ENCODE assay signal across 8 cellular contexts in genomic region chr22:27452245-27452644, GRCh38.
"Had no signal": no experiment of that assay in that cellular context is flagged by ENCODE, and none has a peak within 500 bp of the region (broad histone marks: within the 10 kb centered on the region; RNA-seq: fewer than 3 reads in every experiment).

No MANE protein-coding gene starts in this region.

- H3K4me3 ChIP-seq: GM12878 had no signal

- FAIRE-seq: G401.6, GM12878, GM12891, GM12892, GM18507, GM19239 had no signal

- DNase-seq: GDM1, GF-D8 had no signal
